ENCODE assay signal across 19 cellular contexts in the genomic region with DNA sequence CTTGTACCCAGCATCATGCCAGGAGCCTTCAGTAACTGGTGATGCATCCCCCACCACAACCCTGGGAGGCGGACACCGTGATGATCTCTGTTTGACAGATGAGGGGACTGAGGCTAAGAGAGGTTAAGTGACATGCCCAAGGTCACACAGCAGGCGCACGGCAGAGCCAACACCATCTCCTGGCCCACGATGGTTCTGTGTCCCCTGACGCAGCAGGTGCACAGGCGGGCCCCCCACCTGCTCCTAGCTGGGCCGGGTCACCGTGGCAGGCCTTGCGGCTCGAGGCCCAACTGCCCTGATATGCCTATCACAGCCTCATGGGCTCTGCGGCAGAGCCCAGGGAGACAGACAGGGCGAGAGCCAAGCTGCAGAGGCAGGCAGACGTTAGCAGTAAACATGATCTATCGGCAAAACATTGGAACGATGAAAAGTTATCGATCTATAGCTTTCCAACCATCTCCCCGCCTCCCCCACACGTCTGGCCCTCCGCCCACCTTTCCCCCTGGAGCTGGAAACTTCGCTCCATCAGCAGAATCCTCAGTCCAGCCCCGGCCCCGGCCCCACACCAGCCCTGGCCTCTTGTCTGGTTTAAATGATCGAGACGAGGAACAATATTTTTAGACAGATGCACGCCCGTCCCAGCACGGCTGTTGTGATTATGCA.
DNase-seq lines count a peak whose midpoint lies in the region; ATAC-seq, FAIRE-seq and TF ChIP-seq lines count a peak whose summit lies in the region.
"Had no signal": no experiment of that assay in that cellular context is flagged by ENCODE, and none has a peak within 500 bp of the region (broad histone marks: within the 10 kb centered on the region; RNA-seq: fewer than 3 reads in every experiment).

No MANE protein-coding gene starts in this region.

- DNase-seq in HepG2 (ENCODE audit: low spot score), result no peak
- DNase-seq in right lobe of liver, result no peak
- DNase-seq in bronchial epithelial cell (ENCODE audit: low read depth), result no peak
- DNase-seq in neuronal stem cell (ENCODE audit: low spot score), result no peak
- no peak for DNase-seq in stimulated activated CD4-positive, alpha-beta T cell treated with anti-CD3 and anti-CD28 coated beads, Interleukin-4, amount 100 ng/mL, for 4 hours
- DNase-seq in NCI-H1048 (lab: John Stamatoyannopoulos, UW), result no peak
- DNase-seq in NK-92 treated with Interleukin-12 subunit alpha and Interleukin-12 subunit beta, amount 100 ng/mL, for 24 hours (lab: John Stamatoyannopoulos, UW), result no peak
- DNase-seq: 8988T; Caco-2; CD4-positive, alpha-beta T cell; GM23248; HCEC 1CT; HFFc6 had no signal

- no peak for TF ChIP-seq EP300 in HepG2 (IDR thresholded peaks at IDR 0.05; ENCODE audit: low read depth in 2 of 2, low read length in 2 of 2)
- no peak for TF ChIP-seq EP300 in HepG2 (CRISPR knock-in tag; IDR thresholded peaks at IDR 0.05; ENCODE audit: borderline replicate concordance)

- H2BK15ac ChIP-seq in neuronal stem cell (ENCODE audit: low read length), result no peak overlapping the region

- no peak overlapping the region for H2BK120ac ChIP-seq in neuronal stem cell (ENCODE audit: low read depth, low read length)

- no peak overlapping the region for H3K4ac ChIP-seq in neuronal stem cell (ENCODE audit: low read length)

- POLR2A ChIA-PET in HepG2 (lab: Yijun Ruan, JAX), result no interaction called here

- CTCF ChIA-PET in HepG2 (lab: Yijun Ruan, JAX; ENCODE audit: low intra/inter-chr PET ratio, low total read pairs), result no interaction called here

- peak overlapping the region; percentile 17 for H4K8ac ChIP-seq in neuronal stem cell (ENCODE audit: low read depth, low read length)

- TF ChIP-seq POLR2A in HepG2 (IDR thresholded peaks at IDR 0.05; ENCODE audit: insufficient read depth in 1 of 2, low read depth in 2 of 2, low read length in 2 of 2), result no peak
- TF ChIP-seq POLR2A in right lobe of liver (IDR thresholded peaks at IDR 0.05), result no peak

- FAIRE-seq in HepG2 (lab: Jason Lieb, UNC), result no peak
- peak; percentile 43 for FAIRE-seq in bronchial epithelial cell (lab: Jason Lieb, UNC)
- FAIRE-seq: D721Med, G401.6, GM12891, H54, HTR-8/SVneo had no signal

- H3K4me2 ChIP-seq in HepG2 (ENCODE audit: low read depth, low read length) (no peak overlapping the region), neuronal stem cell (ENCODE audit: insufficient read depth, low read length, poor library complexity, severe bottlenecking) (no peak overlapping the region)

- no peaks in the 10 kb centered on the region for H3K79me2 ChIP-seq in HepG2 (ENCODE audit: insufficient read depth, low read length)

- H3K4me3 ChIP-seq in HepG2 (replicated peaks in 1 of 3; ENCODE audit: insufficient read depth in 1 of 3, low read depth in 2 of 3, low read length in 3 of 3) (no peak overlapping the region), right lobe of liver (no peak overlapping the region), bronchial epithelial cell (ENCODE audit: low read depth, low read length) (no peak overlapping the region), neuronal stem cell (ENCODE audit: low read length in 2 of 2) (peak overlapping the region in 1 of 2 donors; percentile 42)
- H3K4me3 ChIP-seq: GM23248 had no signal

- TF ChIP-seq CTCF in HepG2 (CRISPR knock-in tag; IDR thresholded peaks at IDR 0.05), result no peak
- no peak for TF ChIP-seq CTCF in right lobe of liver (IDR thresholded peaks at IDR 0.05)
- TF ChIP-seq CTCF in bronchial epithelial cell (IDR thresholded peaks at IDR 0.05; ENCODE audit: insufficient read depth, low read length, severe bottlenecking), result no peak

- H2BK5ac ChIP-seq in neuronal stem cell (ENCODE audit: low read length), result no peak overlapping the region

- no peaks in the 10 kb centered on the region for H4K20me1 ChIP-seq in HepG2 (ENCODE audit: insufficient read depth, low read length)

- H3K18ac ChIP-seq in neuronal stem cell (ENCODE audit: low read length), result no peak overlapping the region

- H3K4me1 ChIP-seq in HepG2 (ENCODE audit: insufficient read depth, low read length), result no peaks in the 10 kb centered on the region
- no peaks in the 10 kb centered on the region for H3K4me1 ChIP-seq in right lobe of liver
- peaks cover 0 to 4% of the 10 kb centered on the region in 2 donors for H3K4me1 ChIP-seq in neuronal stem cell (ENCODE audit: control insufficient read depth in 2 of 2, insufficient read depth in 1 of 2, low read depth in 1 of 2, low read length in 2 of 2)
- H3K4me1 ChIP-seq: Caco-2 had no signal

- peak overlapping the region; percentile 89 for H3K14ac ChIP-seq in neuronal stem cell (ENCODE audit: low read length)

- H3K27ac ChIP-seq in HepG2 (ENCODE audit: extremely low read length, insufficient read depth, low read length), result no peak overlapping the region
- no peak overlapping the region for H3K27ac ChIP-seq in right lobe of liver
- H3K27ac ChIP-seq in neuronal stem cell (replicated peaks; ENCODE audit: low read length), result no peak overlapping the region
- H3K27ac ChIP-seq: C4-2B, GM23248 had no signal

- no TSS peak for BruUV-seq in HepG2 (replicated peaks; lab: Mats Ljungman, UMichigan)

- H2AFZ ChIP-seq in HepG2 (ENCODE audit: low read length) (no peak overlapping the region), neuronal stem cell (ENCODE audit: low read length) (no peak overlapping the region)
- H2AFZ ChIP-seq: GM23248 had no signal

- ATAC-seq in HepG2 (no peak), right lobe of liver (no peak)

- intact Hi-C loops in HepG2 (cut with micrococcal nuclease; ENCODE audit: unreplicated experiment), result no loop called here
- intact Hi-C loops in right lobe of liver (cut with DNase I), result no loop called here

- in situ Hi-C loops in HepG2 (cut with HindIII; ENCODE audit: extremely low pct_ligation_motif_present, low pct_unique_long_range_greater_than_20kb), result no loop called here

- H3K36me3 ChIP-seq in HepG2 (replicated peaks in 1 of 2; ENCODE audit: control insufficient read depth in 1 of 2, insufficient read depth in 2 of 2, low read length in 2 of 2), result no peaks in the 10 kb centered on the region
- no peaks in the 10 kb centered on the region for H3K36me3 ChIP-seq in right lobe of liver
- no peaks in the 10 kb centered on the region for H3K36me3 ChIP-seq in bronchial epithelial cell (ENCODE audit: control insufficient read depth, insufficient read depth, low read length)
- peaks cover 0 to 56% of the 10 kb centered on the region in 2 donors for H3K36me3 ChIP-seq in neuronal stem cell (replicated peaks in 1 of 2; ENCODE audit: control insufficient read depth in 2 of 2, insufficient read depth in 2 of 2, low read length in 2 of 2)

- peak overlapping the region; percentile 94 for H2BK12ac ChIP-seq in neuronal stem cell (ENCODE audit: low read length)

- peak overlapping the region; percentile 55 for H3K23ac ChIP-seq in neuronal stem cell (ENCODE audit: low read depth, low read length, poor library complexity)

- peaks cover 4% of the 10 kb centered on the region for H3K79me1 ChIP-seq in neuronal stem cell (ENCODE audit: low read depth, low read length)

- H3K9me3 ChIP-seq in HepG2 (ENCODE audit: low read length) (0 out of 2 replicates have a peak, but pooled peaks cover 1% of the 10 kb centered on the region), right lobe of liver (no peaks in the 10 kb centered on the region), neuronal stem cell (replicated peaks in 1 of 2; ENCODE audit: control insufficient read depth in 2 of 2, insufficient read depth in 1 of 2, low read depth in 1 of 2, low read length in 2 of 2) (no peaks in the 10 kb centered on the region)
- H3K9me3 ChIP-seq: Caco-2 had no signal

- no peak for TF ChIP-seq RAD21 in HepG2 (CRISPR knock-in tag; IDR thresholded peaks at IDR 0.05)

- no peak overlapping the region for H4K91ac ChIP-seq in neuronal stem cell (ENCODE audit: low read depth, low read length, poor library complexity)

- no peak overlapping the region for H2AK5ac ChIP-seq in neuronal stem cell (ENCODE audit: low read depth, low read length)

- WGBS in HepG2 (ENCODE audit: low lambda C conversion rate), result 61% methylated on average over 19 of the region's 28 CpGs
- WGBS in right lobe of liver (ENCODE audit: insufficient coverage, low coverage, low lambda C conversion rate, missing lambda C conversion rate), result 84% methylated on average over 13 of the region's 28 CpGs
- WGBS in neuronal stem cell (ENCODE audit: extremely low coverage in 2 of 2, insufficient read length in 2 of 2, insufficient replicate concordance in 1 of 2), 2 donors, result no CpG with 5 or more reads among the region's 28 CpGs

- H3K27me3 ChIP-seq in HepG2 (ENCODE audit: control insufficient read depth in 1 of 2, insufficient read depth in 2 of 2, low read length in 2 of 2) (peaks cover 0 to 34% of the 10 kb centered on the region in 2 experiments; a peak in 3 of 5 replicates), right lobe of liver (no peaks in the 10 kb centered on the region), bronchial epithelial cell (ENCODE audit: control insufficient read depth, insufficient read depth, low read length) (no peaks in the 10 kb centered on the region), neuronal stem cell (ENCODE audit: control insufficient read depth in 3 of 3, insufficient read depth in 3 of 3, low read depth in 1 of 3, low read length in 3 of 3) (no peaks in the 10 kb centered on the region)

- H3K9ac ChIP-seq in HepG2 (ENCODE audit: insufficient read depth, low read depth, low read length), result no peak overlapping the region
- H3K9ac ChIP-seq in neuronal stem cell (ENCODE audit: low read depth, low read length, poor library complexity), result no peak overlapping the region
- H3K9ac ChIP-seq: GM23248 had no signal

TF ChIP-seq in HepG2, 621 proteins besides CTCF, POLR2A, EP300 and RAD21:
- TF ChIP-seq ZNF768 (CRISPR knock-in tag; IDR thresholded peaks at IDR 0.05) (peak; percentile 97), SALL2 (CRISPR knock-in tag; IDR thresholded peaks at IDR 0.05) (no peak), ZMYM3 (CRISPR knock-in tag; IDR thresholded peaks at IDR 0.05) (peak; percentile 56)
TF ChIP-seq in HepG2: peak in this region for 2.
